In genomic region chr5:146789712-146790660, GRCh38 we compare ENCODE assay signal across 1 cellular context.
A peak's percentile ranks its signal among the peaks of the same experiment; 100 is the strongest.
TF ChIP-seq lines count a peak whose summit lies in the region.

No MANE protein-coding gene starts in this region.

TF ChIP-seq in H1, 55 proteins besides CTCF, POLR2A, EP300 and RAD21 (continued from another document):
- TF ChIP-seq E2F6 (IDR thresholded peaks at IDR 0.05) (no peak), SUZ12 (IDR thresholded peaks at IDR 0.05; ENCODE audit: low read length) (no peak), KDM5A (IDR thresholded peaks at IDR 0.05; ENCODE audit: low read length) (no peak), MAFK (IDR thresholded peaks at IDR 0.05; ENCODE audit: low read depth, low read length) (no peak), KDM1A (IDR thresholded peaks at IDR 0.05; ENCODE audit: borderline replicate concordance, low read length) (0 out of 2 replicates have a peak, but pooled peaks have one; percentile 18), NANOG (IDR thresholded peaks at IDR 0.05; ENCODE audit: insufficient read depth, low read depth, low read length, poor library complexity, severe bottlenecking) (peak; percentile 70)
- TF ChIP-seq, protein P1, sequence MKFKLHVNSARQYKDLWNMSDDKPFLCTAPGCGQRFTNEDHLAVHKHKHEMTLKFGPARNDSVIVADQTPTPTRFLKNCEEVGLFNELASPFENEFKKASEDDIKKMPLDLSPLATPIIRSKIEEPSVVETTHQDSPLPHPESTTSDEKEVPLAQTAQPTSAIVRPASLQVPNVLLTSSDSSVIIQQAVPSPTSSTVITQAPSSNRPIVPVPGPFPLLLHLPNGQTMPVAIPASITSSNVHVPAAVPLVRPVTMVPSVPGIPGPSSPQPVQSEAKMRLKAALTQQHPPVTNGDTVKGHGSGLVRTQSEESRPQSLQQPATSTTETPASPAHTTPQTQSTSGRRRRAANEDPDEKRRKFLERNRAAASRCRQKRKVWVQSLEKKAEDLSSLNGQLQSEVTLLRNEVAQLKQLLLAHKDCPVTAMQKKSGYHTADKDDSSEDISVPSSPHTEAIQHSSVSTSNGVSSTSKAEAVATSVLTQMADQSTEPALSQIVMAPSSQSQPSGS (IDR thresholded peaks at IDR 0.05; ENCODE audit: low read length): 0 out of 2 replicates have a peak, but pooled peaks have one; percentile 48
- TF ChIP-seq, protein P2, sequence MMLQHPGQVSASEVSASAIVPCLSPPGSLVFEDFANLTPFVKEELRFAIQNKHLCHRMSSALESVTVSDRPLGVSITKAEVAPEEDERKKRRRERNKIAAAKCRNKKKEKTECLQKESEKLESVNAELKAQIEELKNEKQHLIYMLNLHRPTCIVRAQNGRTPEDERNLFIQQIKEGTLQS (IDR thresholded peaks at IDR 0.05; ENCODE audit: insufficient read depth, low read depth, low read length): no peak
